21 cellular contexts compared by ENCODE assay signal in genomic region chr1:235021815-235022214, GRCh38.
DNase-seq lines count a peak whose midpoint lies in the region; ATAC-seq and TF ChIP-seq lines count a peak whose summit lies in the region.
"Had no signal": no experiment of that assay in that cellular context is flagged by ENCODE, and none has a peak within 500 bp of the region (broad histone marks: within the 10 kb centered on the region; RNA-seq: fewer than 3 reads in every experiment).

No MANE protein-coding gene starts in this region.

- H3K4me1 Mint-ChIP-seq in neural progenitor cell = peaks cover 41% of the 10 kb centered on the region

- no peak for TF ChIP-seq POLR2A in heart left ventricle (IDR thresholded peaks at IDR 0.05)
- TF ChIP-seq POLR2A in vagina (IDR thresholded peaks at IDR 0.05) = no peak

- H3K4me3 Mint-ChIP-seq in neural progenitor cell = no peak overlapping the region
- H3K4me3 Mint-ChIP-seq: CD4-positive, CD25-positive, alpha-beta regulatory T cell; H9 had no signal

- no peak overlapping the region for H3K4me2 ChIP-seq in neural progenitor cell

- H3K9ac ChIP-seq in colonic mucosa (ENCODE audit: low read depth in 2 of 2, low read length in 2 of 2) (peak overlapping the region in 1 of 2 donors; percentile 59), neural progenitor cell (no peak overlapping the region)

- intact Hi-C loops in heart left ventricle (cut with DNase I) (no loop called here), Right ventricle myocardium inferior (cut with DNase I) (no loop called here), colonic mucosa (cut with DNase I) (no loop called here), vagina (cut with DNase I) (no loop called here)

- peak overlapping the region in 7 of 12 donors; percentile 6 to 53 (median 44) for H3K27ac ChIP-seq in heart left ventricle
- H3K27ac ChIP-seq in colonic mucosa = peak overlapping the region; percentile 8
- no peak overlapping the region for H3K27ac ChIP-seq in neural progenitor cell
- peak overlapping the region; percentile 14 for H3K27ac ChIP-seq in vagina
- H3K27ac ChIP-seq: left lung had no signal

- no peaks in the 10 kb centered on the region for H3K79me2 ChIP-seq in neural progenitor cell (ENCODE audit: low read depth)

- peaks cover 6% of the 10 kb centered on the region for H3F3A ChIP-seq in neural progenitor cell (ENCODE audit: low read depth)

- H4K20me1 ChIP-seq in neural progenitor cell (ENCODE audit: low read depth) = no peaks in the 10 kb centered on the region

- no peak for ATAC-seq in heart left ventricle
- no peak for ATAC-seq in Right ventricle myocardium inferior
- ATAC-seq in GM18870 (IDR thresholded peaks at IDR 0.05; ENCODE audit: unreplicated experiment) = no peak
- ATAC-seq: activated CD4-positive, CD25-positive, alpha-beta regulatory T cell treated with anti-CD3 and anti-CD28 coated beads, Interleukin-2, amount 50 U/mL, for 24 hours; esophagus mucosa; left lung; PC-3; stimulated activated naive CD8-positive, alpha-beta T cell treated with anti-CD3 and anti-CD28 coated beads, Interleukin-15, Interleukin-2, amounts not matched to agents 100 U/mL and 50 U/mL, for 24 hours had no signal

- peak overlapping the region; percentile 54 for H2AFZ ChIP-seq in neural progenitor cell (replicated peaks)

- H3K9me3 Mint-ChIP-seq in neural progenitor cell = peaks cover 24% of the 10 kb centered on the region

- no peak overlapping the region for H3K4me3 ChIP-seq in heart left ventricle
- H3K4me3 ChIP-seq in colonic mucosa = no peak overlapping the region
- H3K4me3 ChIP-seq in neural progenitor cell = no peak overlapping the region
- H3K4me3 ChIP-seq in vagina = no peak overlapping the region
- H3K4me3 ChIP-seq: left lung, upper lobe of left lung had no signal

- TF ChIP-seq CTCF in heart left ventricle (IDR thresholded peaks at IDR 0.05) (no peak), colonic mucosa (IDR thresholded peaks at IDR 0.05) (no peak), neural progenitor cell (IDR thresholded peaks at IDR 0.05) (no peak), vagina (IDR thresholded peaks at IDR 0.05) (no peak)

- H3K9me3 ChIP-seq in heart left ventricle (peaks cover 0 to 6% (median 0%) of the 10 kb centered on the region in 12 donors), colonic mucosa (no peaks in the 10 kb centered on the region), neural progenitor cell (ENCODE audit: low read depth) (no peaks in the 10 kb centered on the region), vagina (no peaks in the 10 kb centered on the region)
- H3K9me3 ChIP-seq: upper lobe of left lung had no signal

- peak overlapping the region; percentile 28 for H3K27ac Mint-ChIP-seq in neural progenitor cell
- H3K27ac Mint-ChIP-seq: H9 had no signal

- H3K36me3 ChIP-seq in heart left ventricle (no peaks in the 10 kb centered on the region), colonic mucosa (no peaks in the 10 kb centered on the region), neural progenitor cell (no peaks in the 10 kb centered on the region), vagina (no peaks in the 10 kb centered on the region)
- H3K36me3 ChIP-seq: left lung, upper lobe of left lung had no signal

- H3K4me1 ChIP-seq in heart left ventricle (peaks cover 0 to 15% (median 3%) of the 10 kb centered on the region in 12 donors), colonic mucosa (peaks cover 8% of the 10 kb centered on the region), neural progenitor cell (peaks cover 11% of the 10 kb centered on the region), vagina (no peaks in the 10 kb centered on the region)
- H3K4me1 ChIP-seq: left lung had no signal

- H3K36me3 Mint-ChIP-seq in neural progenitor cell = no peaks in the 10 kb centered on the region
- H3K36me3 Mint-ChIP-seq: CD4-positive, CD25-positive, alpha-beta regulatory T cell had no signal

- peaks cover 7% of the 10 kb centered on the region for H3K27me3 Mint-ChIP-seq in neural progenitor cell (ENCODE audit: insufficient read depth, low read depth)
- H3K27me3 Mint-ChIP-seq: CD4-positive, CD25-positive, alpha-beta regulatory T cell had no signal

- 81 to 95% (median 86%) methylated on average over 7 of the region's 7 CpGs for WGBS in heart left ventricle, 4 donors

- H3K27me3 ChIP-seq in heart left ventricle (no peaks in the 10 kb centered on the region), colonic mucosa (no peaks in the 10 kb centered on the region), neural progenitor cell (no peaks in the 10 kb centered on the region), vagina (no peaks in the 10 kb centered on the region)
- H3K27me3 ChIP-seq: left lung, upper lobe of left lung had no signal

- DNase-seq in heart left ventricle (no peak), Right ventricle myocardium inferior (ENCODE audit: missing footprints) (no peak), colonic mucosa (peak; percentile 50), neural progenitor cell (ENCODE audit: low spot score) (no peak), vagina (ENCODE audit: extremely low spot score in 2 of 2) (no peak), NCI-H1092 treated with DMSO at 0.1 percent for 48 hours (lab: John Stamatoyannopoulos, UW) (no peak), GDM1 (lab: John Stamatoyannopoulos, UW) (no peak)
- DNase-seq: activated effector memory CD4-positive, alpha-beta T cell treated with anti-CD3 and anti-CD28 coated beads, Interleukin-2, amount 50 U/mL, for 16 hours; DMS53; effector CD4-positive, alpha-beta T cell; H9; left lung; NCI-H1436; NCI-H774; PC-3; stimulated activated naive CD8-positive, alpha-beta T cell treated with anti-CD3 and anti-CD28 coated beads, Interleukin-15, Interleukin-2, amounts not matched to agents 100 U/mL and 50 U/mL, for 24 hours had no signal
